Comparison of ENCODE assay signal across 8 cellular contexts in the genomic region with DNA sequence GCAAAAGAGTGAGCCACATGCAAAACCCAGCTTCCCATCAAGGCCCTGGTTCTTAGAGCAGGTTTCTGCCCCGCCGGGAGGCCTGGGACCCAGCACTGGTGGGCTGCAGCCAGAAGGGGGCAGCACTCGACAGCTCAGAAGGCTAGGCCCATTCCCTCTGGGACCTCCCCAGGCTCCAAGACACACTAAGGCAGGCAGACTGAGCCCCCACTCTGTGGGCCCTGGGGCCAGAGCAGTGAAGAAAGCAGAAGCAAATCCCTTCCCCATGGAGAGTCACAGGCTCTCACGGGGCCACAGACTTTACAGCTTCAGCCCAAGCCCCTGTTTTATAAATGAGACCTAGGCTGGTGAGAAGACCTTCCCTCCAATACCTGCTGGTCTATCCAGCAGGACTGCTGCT.
DNase-seq lines count a peak whose midpoint lies in the region; ATAC-seq, FAIRE-seq and TF ChIP-seq lines count a peak whose summit lies in the region.

No MANE protein-coding gene starts in this region.

- H3K4me3 Mint-ChIP-seq in CD4-positive, alpha-beta T cell, result no peak overlapping the region

- no peak overlapping the region for H4K5ac ChIP-seq in H1 (ENCODE audit: insufficient read length, low read depth, low read length)

- H3K27ac ChIP-seq in CD4-positive, alpha-beta T cell (ENCODE audit: low read depth, low read length), result no peak overlapping the region
- no peak overlapping the region for H3K27ac ChIP-seq in H1 (ENCODE audit: low read depth, low read length)

- no peak overlapping the region for H3K23ac ChIP-seq in H1 (ENCODE audit: insufficient read length)

- H3K9me3 Mint-ChIP-seq in CD4-positive, alpha-beta T cell, result no peaks in the 10 kb centered on the region

- no peak overlapping the region for H4K8ac ChIP-seq in H1 (ENCODE audit: extremely low read depth, insufficient read depth, low read length)

- no peak overlapping the region for H2BK15ac ChIP-seq in H1 (ENCODE audit: low read length)

- CTCF ChIA-PET in CD4-positive, alpha-beta T cell (lab: Charles Lee), result interaction anchor here (1.0 to 4.6 kb wide), 6 partner anchors 9 to 641 kb away, joined by 3 to 37 read pairs (median 3); no protein-coding TSS in a partner anchor
- CTCF ChIA-PET in H1 (lab: Charles Lee; ENCODE audit: partially characterized antibody), result interaction anchor here (0.6 to 10.5 kb wide), 56 partner anchors 8 to 653 kb away, joined by 3 to 336 read pairs (median 4); partner anchors contain the start of gene ABCC4

- TF ChIP-seq RAD21 in H1 (IDR thresholded peaks at IDR 0.05 in 1 of 2, conservative IDR thresholded peaks at IDR 0.05 in 1 of 2; ENCODE audit: low read depth in 2 of 2, low read length in 2 of 2), result peak; percentile 95

- H4K91ac ChIP-seq in H1 (replicated peaks; ENCODE audit: insufficient read length, low read length), result no peak overlapping the region

- no peaks in the 10 kb centered on the region for H4K20me1 ChIP-seq in H1 (replicated peaks in 1 of 2; ENCODE audit: control insufficient read depth in 1 of 2, insufficient read depth in 2 of 2, low read length in 2 of 2)

- DNase-seq in CD4-positive, alpha-beta T cell, result peak; percentile 12 to 65 (median 41)
- peak; percentile 41 for DNase-seq in GM19240 (ENCODE audit: insufficient read length, low spot score)
- DNase-seq in NCI-H526 treated with DMSO at 0.1 percent for 48 hours (lab: John Stamatoyannopoulos, UW), result peak; percentile 67
- peak; percentile 77 to 81 for DNase-seq in activated CD4-positive, alpha-beta T cell treated with anti-CD3 and anti-CD28 coated beads, Interleukin-2, amount 50 U/mL, for 48 hours
- peak; percentile 75 to 97 for DNase-seq in H1 (ENCODE audit: low read depth in 1 of 2, low spot score in 2 of 2)
- peak; percentile 37 for DNase-seq in middle frontal gyrus (ENCODE audit: extremely low spot score, low spot score)
- peak; percentile 13 to 27 for DNase-seq in stimulated activated CD8-positive, alpha-beta memory T cell treated with anti-CD3 and anti-CD28 coated beads, Interleukin-7, amount 100 ng/mL, for 1 hour (ENCODE audit: low read depth in 2 of 2)

- peak; percentile 67 for TF ChIP-seq CTCF in CD4-positive, alpha-beta T cell (IDR thresholded peaks at IDR 0.05)
- peak; percentile 95 to 99 (median 98) for TF ChIP-seq CTCF in H1 (IDR thresholded peaks at IDR 0.05; ENCODE audit: control extremely low read depth in 1 of 3, insufficient read depth in 1 of 3, low read depth in 1 of 3, low read length in 3 of 3)

- TF ChIP-seq EP300 in H1 (IDR thresholded peaks at IDR 0.05; ENCODE audit: borderline replicate concordance in 1 of 2, low read depth in 2 of 2, low read length in 2 of 2), result no peak

- H2BK20ac ChIP-seq in H1 (ENCODE audit: low read length), result no peak overlapping the region

- H3K27me3 ChIP-seq in CD4-positive, alpha-beta T cell (ENCODE audit: control insufficient read depth, insufficient read depth, low read length), result no peaks in the 10 kb centered on the region
- H3K27me3 ChIP-seq in H1 (replicated peaks in 1 of 4; ENCODE audit: control insufficient read depth in 3 of 4, extremely low read depth in 1 of 4, insufficient read depth in 3 of 4, low read length in 3 of 4), result no peaks in the 10 kb centered on the region

- FAIRE-seq in H1 (lab: Jason Lieb, UNC), result peak; percentile 24

- no peak overlapping the region for H3K4ac ChIP-seq in H1 (replicated peaks; ENCODE audit: insufficient read length, low read depth, low read length)

- H3K36me3 ChIP-seq in H1 (ENCODE audit: control insufficient read depth in 2 of 4, insufficient read depth in 4 of 4, low read length in 3 of 4), result no peaks in the 10 kb centered on the region

- 0 out of 4 replicates have a peak overlapping the region, but pooled peaks of 1 of the 2 experiments have one; percentile 13 for H3K4me2 ChIP-seq in H1 (ENCODE audit: insufficient read depth in 1 of 2, low read depth in 2 of 2, low read length in 2 of 2)

- no peaks in the 10 kb centered on the region for H3K79me2 ChIP-seq in H1 (ENCODE audit: control insufficient read depth in 1 of 2, insufficient read depth in 2 of 2, low read length in 2 of 2)

- TF ChIP-seq POLR2A in H1 (IDR thresholded peaks at IDR 0.05; ENCODE audit: control extremely low read depth in 1 of 2, low read depth in 2 of 2, low read length in 2 of 2), result no peak

- H3K4me1 Mint-ChIP-seq in CD4-positive, alpha-beta T cell (ENCODE audit: low read depth), result peaks cover 19% of the 10 kb centered on the region

- no peak overlapping the region for H3K9ac ChIP-seq in H1 (replicated peaks in 1 of 4; ENCODE audit: extremely low read depth in 1 of 4, low read depth in 3 of 4, low read length in 3 of 4)

- H3K27me3 Mint-ChIP-seq in CD4-positive, alpha-beta T cell, result no peaks in the 10 kb centered on the region

- no peaks in the 10 kb centered on the region; a peak in 2 of 7 replicates for H3K4me1 ChIP-seq in H1 (replicated peaks in 1 of 4; ENCODE audit: control insufficient read depth in 3 of 4, insufficient read depth in 4 of 4, low read length in 3 of 4)

- H2BK5ac ChIP-seq in H1 (ENCODE audit: low read depth, low read length), result no peak overlapping the region

- H2AFZ ChIP-seq in H1 (ENCODE audit: low read length), result no peak overlapping the region

- H3K27ac Mint-ChIP-seq in CD4-positive, alpha-beta T cell, result peak overlapping the region; percentile 24

- no peak overlapping the region for H2BK12ac ChIP-seq in H1 (ENCODE audit: low read depth, low read length)

- POLR2A ChIA-PET in CD4-positive, alpha-beta T cell (lab: Charles Lee), result interaction anchor here (0.7 kb wide), 1 partner anchor 213 kb away, joined by 3 read pairs; no protein-coding TSS in a partner anchor
- POLR2A ChIA-PET in H1 (lab: Charles Lee; ENCODE audit: partially characterized antibody), result no interaction called here

- peak; percentile 70 for ATAC-seq in CD4-positive, alpha-beta T cell (ENCODE audit: poor library complexity)
- peak; percentile 92 for ATAC-seq in HG03280 (IDR thresholded peaks at IDR 0.05; ENCODE audit: unreplicated experiment)

- H2BK120ac ChIP-seq in H1 (replicated peaks; ENCODE audit: low read depth, low read length), result no peak overlapping the region

- 14% methylated on average over 4 of the region's 4 CpGs; no CpG with 5 or more reads in 1 of the 2 experiments for WGBS in H1 (ENCODE audit: extremely low coverage in 1 of 2, insufficient coverage in 1 of 2, insufficient read length in 1 of 2, insufficient replicate concordance in 2 of 2, low coverage in 1 of 2, low lambda C conversion rate in 2 of 2, missing lambda C conversion rate in 1 of 2), 2 experiments

- no peak overlapping the region for H3K4me3 ChIP-seq in H1 (ENCODE audit: extremely low read depth in 1 of 4, insufficient read depth in 2 of 4, low read depth in 3 of 4, low read length in 4 of 4)

- H3K18ac ChIP-seq in H1 (ENCODE audit: extremely low read depth, low read length), result no peak overlapping the region

- intact Hi-C loops in CD4-positive, alpha-beta T cell (cut with DNase I, micrococcal nuclease), result loop anchor here in 1 of 2 experiments (1.0 to 10.0 kb wide), 3 partner anchors 212 to 643 kb away; no protein-coding TSS in a partner anchor

- H3K23me2 ChIP-seq in H1 (ENCODE audit: low read depth, low read length), result no peaks in the 10 kb centered on the region

- H3K9me3 ChIP-seq in CD4-positive, alpha-beta T cell (ENCODE audit: control insufficient read depth, low read length), result no peaks in the 10 kb centered on the region
- no peaks in the 10 kb centered on the region for H3K9me3 ChIP-seq in H1 (ENCODE audit: insufficient read depth in 2 of 2, low read depth in 1 of 2, low read length in 1 of 2)

- H2AK5ac ChIP-seq in H1 (ENCODE audit: low read depth, low read length), result no peak overlapping the region

- no peak overlapping the region for H3K14ac ChIP-seq in H1 (ENCODE audit: insufficient read length)

- no peak overlapping the region for H3K56ac ChIP-seq in H1 (replicated peaks; ENCODE audit: insufficient read length, low read depth, low read length)

- H3K79me1 ChIP-seq in H1 (ENCODE audit: low read depth, low read length), result no peaks in the 10 kb centered on the region

- H3K36me3 Mint-ChIP-seq in CD4-positive, alpha-beta T cell (ENCODE audit: low read depth), result peaks cover 5% of the 10 kb centered on the region

TF ChIP-seq in H1, 55 proteins besides CTCF, POLR2A, EP300 and RAD21:
- TF ChIP-seq YY1 (IDR thresholded peaks at IDR 0.05; ENCODE audit: low read depth, low read length) (peak; percentile 57; the same call in 1 of the 2 replicates), TBP (IDR thresholded peaks at IDR 0.05; ENCODE audit: low read depth, low read length) (no peak), BRCA1 (IDR thresholded peaks at IDR 0.05; ENCODE audit: low read depth, low read length) (0 out of 2 replicates have a peak, but pooled peaks have one; percentile 12), USF2 (IDR thresholded peaks at IDR 0.05; ENCODE audit: low read length) (no peak), CBX5 (IDR thresholded peaks at IDR 0.05; ENCODE audit: low read depth, low read length) (no peak)

Comparison
In these comparisons a context has a peak if more than half of its experiments do, and no peak if none do; other contexts are left out.
1. DNase-seq: peak in every context shown above with its lines; median percentile 86 in H1; 79 in activated CD4-positive, alpha-beta T cell treated with anti-CD3 and anti-CD28 coated beads, Interleukin-2, amount 50 U/mL, for 48 hours; 67 in NCI-H526 treated with DMSO at 0.1 percent for 48 hours; 41 in CD4-positive, alpha-beta T cell; 41 in GM19240; 37 in middle frontal gyrus; 20 in stimulated activated CD8-positive, alpha-beta memory T cell treated with anti-CD3 and anti-CD28 coated beads, Interleukin-7, amount 100 ng/mL, for 1 hour.